In the genomic region with DNA sequence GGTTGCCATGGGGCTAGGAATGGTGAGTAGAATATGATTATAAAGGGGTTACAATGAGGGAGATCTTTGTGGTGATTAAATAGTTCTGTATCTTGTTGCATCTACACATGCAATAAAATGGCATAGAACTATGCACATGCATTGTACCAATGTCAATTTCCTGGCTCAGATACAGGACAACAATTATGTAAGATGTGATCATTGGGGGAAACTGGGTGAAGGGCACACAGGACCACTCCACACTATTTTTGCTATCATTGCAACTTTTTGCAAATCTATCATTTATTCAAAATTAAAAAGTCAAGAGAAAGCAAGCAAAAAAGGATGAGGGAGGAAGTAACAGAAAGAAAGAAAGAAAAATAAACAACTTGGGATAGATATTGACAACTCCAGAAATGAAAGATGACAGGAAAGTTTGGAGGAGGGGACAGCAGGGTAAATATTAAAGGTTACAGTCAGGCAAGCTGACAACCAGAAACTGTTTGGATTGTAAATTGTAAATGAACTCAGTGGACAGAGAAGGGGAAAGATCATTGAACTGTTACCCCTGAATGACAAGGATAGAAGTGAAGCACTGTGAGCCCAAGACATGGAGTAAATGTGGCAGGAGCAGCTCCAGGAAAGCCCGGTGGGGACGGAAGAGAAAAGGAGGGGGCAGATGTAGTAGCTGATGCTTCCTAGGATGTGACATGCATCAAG, we compare ENCODE assay signal across 2 cellular contexts.
A peak's percentile ranks its signal among the peaks of the same experiment; 100 is the strongest.
TF ChIP-seq lines count a peak whose summit lies in the region.

No MANE protein-coding gene starts in this region.

TF ChIP-seq in A549, 52 proteins besides CTCF, POLR2A, EP300 and RAD21:
- TF ChIP-seq MAFK (IDR thresholded peaks at IDR 0.05; ENCODE audit: partially characterized antibody) (peak; percentile 20), CHD2 (IDR thresholded peaks at IDR 0.05; ENCODE audit: low read length, partially characterized antibody) (no peak), BCL3 (IDR thresholded peaks at IDR 0.05) (no peak), PHF8 (IDR thresholded peaks at IDR 0.05; ENCODE audit: borderline replicate concordance, low read depth) (no peak), POLR2AphosphoS2 (conservative IDR thresholded peaks at IDR 0.05; ENCODE audit: low read length) (no peak)

TF ChIP-seq in K562, 482 proteins besides CTCF, POLR2A, EP300 and RAD21:
- TF ChIP-seq TRIM24 (IDR thresholded peaks at IDR 0.05) = peak; percentile 28 to 34; a peak in 2 of 4 replicates
- peak; percentile 37 for TF ChIP-seq ZNF316 (IDR thresholded peaks at IDR 0.05)
- no peak for TF ChIP-seq ZFP36 (IDR thresholded peaks at IDR 0.05; ENCODE audit: low read depth, low read length, partially characterized antibody)
- peak; percentile 45; the same call in 1 of the 2 replicates for TF ChIP-seq C11orf30 (IDR thresholded peaks at IDR 0.05; ENCODE audit: low read depth)
